ENCODE assay signal across 29 cellular contexts in the genomic region with DNA sequence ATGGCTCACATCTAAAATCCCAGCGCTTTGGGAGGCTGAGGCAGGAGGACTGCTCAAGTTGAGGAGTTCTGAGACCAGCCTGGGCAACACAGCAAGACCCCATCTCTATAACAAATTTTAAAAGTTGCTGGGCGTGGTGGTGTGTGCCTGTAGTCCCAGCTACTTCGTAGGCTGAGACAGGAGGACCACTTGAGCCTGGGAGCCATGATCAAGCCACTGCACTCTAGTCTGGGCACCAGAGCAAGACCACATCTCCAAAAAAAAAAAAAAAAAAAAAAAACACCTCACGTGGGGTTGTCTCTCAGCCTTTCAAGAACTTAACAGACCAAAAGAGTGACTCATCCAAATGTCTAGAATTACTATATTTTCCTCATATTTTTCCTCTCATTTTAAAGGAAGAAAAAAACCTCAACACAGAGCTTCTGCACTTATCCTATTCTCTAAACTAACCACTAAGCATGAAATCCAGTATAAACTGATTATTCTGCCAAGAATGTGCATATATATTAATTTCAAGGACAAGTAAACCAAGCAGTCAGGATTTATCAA. TPM values are rescaled to one million over a fixed set of nuclear protein-coding genes. Genes with fewer than 3 reads are reported as not detected.
DNase-seq lines count a peak whose midpoint lies in the region; ATAC-seq, FAIRE-seq and TF ChIP-seq lines count a peak whose summit lies in the region.
"Had no signal": no experiment of that assay in that cellular context is flagged by ENCODE, and none has a peak within 500 bp of the region (broad histone marks: within the 10 kb centered on the region; RNA-seq: fewer than 3 reads in every experiment).

No MANE protein-coding gene starts in this region.

- no peak overlapping the region for H3K4me3 Mint-ChIP-seq in memory B cell
- H3K4me3 Mint-ChIP-seq: activated CD4-positive, alpha-beta T cell treated with anti-CD3 and anti-CD28 coated beads, Interleukin-2, amount 10 ng/mL, durations not matched to agents 7 days and 5 days; activated T-cell treated with anti-CD3 and anti-CD28 coated beads, Interleukin-2, amount 50 U/mL, for 24 hours; naive thymus-derived CD4-positive, alpha-beta T cell; stimulated activated naive CD8-positive, alpha-beta T cell treated with anti-CD3 and anti-CD28 coated beads, Interleukin-15, amount 100 ng/mL, for 72 hours had no signal

- H3K36me3 ChIP-seq in K562 (ENCODE audit: control insufficient read depth, insufficient read depth, low read length) (peaks cover 56% of the 10 kb centered on the region), stomach (peaks cover 9 to 77% (median 74%) of the 10 kb centered on the region in 4 donors)
- H3K36me3 ChIP-seq: colonic mucosa had no signal

- DNase-seq in EL (peak; percentile 29), LHCN-M2 (ENCODE audit: low read depth) (peak; percentile 31), K562 (ENCODE audit: extremely low read depth in 1 of 4, low spot score in 3 of 4) (peak in 1 of 4 experiments; percentile 28), memory B cell (ENCODE audit: low spot score in 2 of 2) (no peak), stomach (no peak), NCI-H1417 treated with DMSO at 0.1 percent for 48 hours (lab: John Stamatoyannopoulos, UW) (no peak), NCI-H146 (lab: John Stamatoyannopoulos, UW) (no peak), NCI-H1417 (lab: John Stamatoyannopoulos, UW) (no peak)
- DNase-seq: activated CD4-positive, alpha-beta T cell treated with anti-CD3 and anti-CD28 coated beads, Interleukin-2, amount 10 ng/mL, durations not matched to agents 7 days and 5 days; activated naive CD4-positive, alpha-beta T cell; activated T-cell treated with anti-CD3 and anti-CD28 coated beads, Interleukin-2, amount 50 U/mL, for 24 hours; BE2C; colonic mucosa; esophagus squamous epithelium; gastrocnemius medialis; GF-D8; islet precursor cell; Kasumi-1; left ventricle myocardium superior; midbrain; naive thymus-derived CD4-positive, alpha-beta T cell; NCI-H187; NCI-H2171; NCI-H510A; Right ventricle myocardium superior; stimulated activated naive CD8-positive, alpha-beta T cell treated with anti-CD3 and anti-CD28 coated beads, Interleukin-15, amount 100 ng/mL, for 72 hours; transverse colon had no signal

- H3K9ac ChIP-seq in K562 (ENCODE audit: insufficient read depth in 1 of 2, low read depth in 2 of 2, low read length in 2 of 2), result no peak overlapping the region; a peak in 1 of 4 replicates

- ATAC-seq in K562 (no peak), memory B cell (ENCODE audit: low read depth) (no peak)
- ATAC-seq: gastrocnemius medialis; left ventricle myocardium superior; naive thymus-derived CD4-positive, alpha-beta T cell; stimulated activated naive CD8-positive, alpha-beta T cell treated with anti-CD3 and anti-CD28 coated beads, Interleukin-15, amount 100 ng/mL, for 72 hours had no signal

- H3K9me3 Mint-ChIP-seq in memory B cell, result no peaks in the 10 kb centered on the region
- H3K9me3 Mint-ChIP-seq: activated CD4-positive, alpha-beta T cell treated with anti-CD3 and anti-CD28 coated beads, Interleukin-2, amount 10 ng/mL, durations not matched to agents 7 days and 5 days; activated T-cell treated with anti-CD3 and anti-CD28 coated beads, Interleukin-2, amount 50 U/mL, for 24 hours; naive thymus-derived CD4-positive, alpha-beta T cell; stimulated activated naive CD8-positive, alpha-beta T cell treated with anti-CD3 and anti-CD28 coated beads, Interleukin-15, amount 100 ng/mL, for 72 hours had no signal

- peaks cover 42% of the 10 kb centered on the region for H3K36me3 Mint-ChIP-seq in memory B cell

- no peak overlapping the region for H3K4me2 ChIP-seq in K562 (ENCODE audit: insufficient read depth, low read length)

- in situ Hi-C loops in K562 (cut with MboI), result no loop called here

- no peaks in the 10 kb centered on the region for H3K27me3 ChIP-seq in K562 (ENCODE audit: control insufficient read depth in 2 of 2, insufficient read depth in 2 of 2, low read length in 2 of 2)
- no peaks in the 10 kb centered on the region for H3K27me3 ChIP-seq in stomach
- H3K27me3 ChIP-seq: BE2C, colonic mucosa, esophagus squamous epithelium, gastrocnemius medialis, transverse colon had no signal

- no peak overlapping the region for H3K4me3 ChIP-seq in K562
- no peak overlapping the region for H3K4me3 ChIP-seq in stomach
- H3K4me3 ChIP-seq: colonic mucosa, esophagus squamous epithelium, gastrocnemius medialis, transverse colon had no signal

- TF ChIP-seq POLR2A in K562 (conservative IDR thresholded peaks at IDR 0.05) (no peak), stomach (IDR thresholded peaks at IDR 0.05) (no peak)

- peak overlapping the region; percentile 47 for H3K27ac Mint-ChIP-seq in memory B cell
- H3K27ac Mint-ChIP-seq: activated T-cell treated with anti-CD3 and anti-CD28 coated beads, Interleukin-2, amount 50 U/mL, for 24 hours had no signal

- POLR2A ChIA-PET in K562 (lab: Yijun Ruan, JAX), result no interaction called here

- H3K9me1 ChIP-seq in K562 (ENCODE audit: control insufficient read depth, insufficient read depth, low read length), result no peaks in the 10 kb centered on the region

- H3K4me1 Mint-ChIP-seq in memory B cell, result peaks cover 3% of the 10 kb centered on the region
- H3K4me1 Mint-ChIP-seq: activated CD4-positive, alpha-beta T cell treated with anti-CD3 and anti-CD28 coated beads, Interleukin-2, amount 10 ng/mL, durations not matched to agents 7 days and 5 days; stimulated activated naive CD8-positive, alpha-beta T cell treated with anti-CD3 and anti-CD28 coated beads, Interleukin-15, amount 100 ng/mL, for 72 hours had no signal

- H3K27me3 Mint-ChIP-seq in memory B cell, result no peaks in the 10 kb centered on the region
- H3K27me3 Mint-ChIP-seq: activated CD4-positive, alpha-beta T cell treated with anti-CD3 and anti-CD28 coated beads, Interleukin-2, amount 10 ng/mL, durations not matched to agents 7 days and 5 days; activated T-cell treated with anti-CD3 and anti-CD28 coated beads, Interleukin-2, amount 50 U/mL, for 24 hours; naive thymus-derived CD4-positive, alpha-beta T cell; stimulated activated naive CD8-positive, alpha-beta T cell treated with anti-CD3 and anti-CD28 coated beads, Interleukin-15, amount 100 ng/mL, for 72 hours had no signal

- H3K27ac ChIP-seq in K562 (ENCODE audit: extremely low read depth, low read depth, low read length) (no peak overlapping the region), stomach (no peak overlapping the region)
- H3K27ac ChIP-seq: colonic mucosa, esophagus squamous epithelium, gastrocnemius medialis, transverse colon had no signal

- no peak for FAIRE-seq in K562 (lab: Jason Lieb, UNC)
- FAIRE-seq: bronchial epithelial cell, GM18507 had no signal

- no peak for TF ChIP-seq EP300 in K562 (IDR thresholded peaks at IDR 0.05; ENCODE audit: low read length)
- TF ChIP-seq EP300 in stomach (IDR thresholded peaks at IDR 0.05), result no peak

- H3K4me1 ChIP-seq in K562 (replicated peaks in 1 of 2; ENCODE audit: control insufficient read depth in 2 of 2, insufficient read depth in 2 of 2, low read length in 2 of 2) (peaks cover 3 to 10% of the 10 kb centered on the region in 2 experiments; a peak in 3 of 5 replicates), stomach (peaks cover 0 to 8% (median 1%) of the 10 kb centered on the region in 4 donors)
- H3K4me1 ChIP-seq: BE2C, colonic mucosa, gastrocnemius medialis had no signal

- no peak for TF ChIP-seq CTCF in K562 (IDR thresholded peaks at IDR 0.05 in 2 of 3, conservative IDR thresholded peaks at IDR 0.05 in 1 of 3; ENCODE audit: insufficient read depth in 2 of 3, low read depth in 1 of 3, low read length in 3 of 3)
- no peak for TF ChIP-seq CTCF in stomach (IDR thresholded peaks at IDR 0.05)

- TF ChIP-seq RAD21 in K562 (CRISPR knock-in tag; conservative IDR thresholded peaks at IDR 0.05 in 1 of 2, IDR thresholded peaks at IDR 0.05 in 1 of 2), result no peak

- WGBS in K562 (ENCODE audit: insufficient coverage, low coverage, missing lambda C conversion rate), result 86% methylated on average over 4 of the region's 4 CpGs
- WGBS in stomach, 5 donors, result 95 to 97% (median 96%) methylated on average over 4 of the region's 4 CpGs

- H3K79me2 ChIP-seq in K562 (ENCODE audit: control insufficient read depth, insufficient read depth, low read length), result no peaks in the 10 kb centered on the region

- intact Hi-C loops in K562 (cut with micrococcal nuclease), result no loop called here
- intact Hi-C loops in stomach (cut with DNase I; ENCODE audit: low total_unique reads), result no loop called here

- CTCF ChIA-PET in K562 (lab: Yijun Ruan, JAX; ENCODE audit: low intra/inter-chr PET ratio), result no interaction called here

- BruUV-seq in K562 (replicated peaks; lab: Mats Ljungman, UMichigan), result no TSS peak

- no peaks in the 10 kb centered on the region for H4K20me1 ChIP-seq in K562 (replicated peaks; ENCODE audit: control insufficient read depth, insufficient read depth, low read length)

- H2AFZ ChIP-seq in K562 (ENCODE audit: low read depth, low read length), result no peak overlapping the region

- H3K9me3 ChIP-seq in K562 (replicated peaks; ENCODE audit: control insufficient read depth, insufficient read depth, low read depth, low read length) (no peaks in the 10 kb centered on the region), stomach (no peaks in the 10 kb centered on the region)
- H3K9me3 ChIP-seq: BE2C, colonic mucosa, esophagus squamous epithelium, gastrocnemius medialis, transverse colon had no signal

TF ChIP-seq in K562, 482 proteins besides CTCF, POLR2A, EP300 and RAD21 (continues in another document):
- TF ChIP-seq RBM25 (IDR thresholded peaks at IDR 0.05; ENCODE audit: low read depth, low read length, severe bottlenecking), result peak; percentile 29
- peak; percentile 81 for TF ChIP-seq ZNF121 (CRISPR knock-in tag; conservative IDR thresholded peaks at IDR 0.05)

RNA-seq across cellular contexts. Expression of a gene that starts 46.3 kb away (rescaled TPM):
- total RNA-seq in LHCN-M2 (2014; rRNA removed) (38.9 and 39.1 TPM in 2 replicates), K562 (2014; rRNA removed) (17.3 and 20.3 TPM in 2 replicates), K562 (2014; rRNA removed; fragmentation: Illumina TruSeq; extraction: Trizol) (45.2 and 49.8 TPM in 2 replicates), K562 (2015; rRNA removed; fragmentation: Illumina TruSeq; extraction: Trizol) (39.6 and 41.2 TPM in 2 replicates), K562 (2021) (41.6 and 44.7 TPM in 2 replicates), stomach (10 to 100 TPM in 3 of 5 donors, 1 to 10 TPM in 2; 2.3 to 31.9 (median 11.6) TPM)
- 14.7 TPM for polyA plus RNA-seq in LHCN-M2 (2012)
- 15.5 and 34.5 TPM in 2 replicates for total RNA-seq in K562 (2011; cell fraction: chromatin; rRNA removed; ENCODE audit: low replicate concordance)
- total RNA-seq in K562 (2011; cell fraction: nucleolus; rRNA removed), result 7.5 and 7.8 TPM in 2 replicates
- 16.2 and 33.1 TPM in 2 replicates for total RNA-seq in K562 (2011; cell fraction: nucleoplasm; rRNA removed)
- polyA plus RNA-seq in K562 (2011; rRNA removed) (29.7 and 41.5 TPM in 2 replicates), K562 (2014; fragmentation: Illumina TruSeq; extraction: Trizol) (38.6 and 46.3 TPM in 2 replicates), K562 (2014; fragmentation: Nextera tagmentation; extraction: Ambion mirVana) (10 to 100 TPM; 18.1 to 21.1 TPM), K562 (2014; rRNA removed) (28.4 and 29.7 TPM in 2 replicates), stomach (1 to 10 TPM; 8.2 to 9.9 (median 8.5) TPM)
- polyA plus RNA-seq in K562 (2011; cell fraction: cytosol; rRNA removed), result 7.1 and 12.1 TPM in 2 replicates
- 7.6 and 10.3 TPM in 2 replicates for polyA plus RNA-seq in K562 (2011; cell fraction: nucleus; rRNA removed)
- 25.1 and 27.1 TPM in 2 replicates for polyA plus RNA-seq in K562 (2012)
- 56.4 and 61.8 TPM in 2 replicates for polyA minus RNA-seq in K562 (2011; rRNA and poly(A)+ RNA removed)
- polyA minus RNA-seq in K562 (2011; cell fraction: cytosol; rRNA and poly(A)+ RNA removed), result 18.2 and 24.1 TPM in 2 replicates
- 5.9 and 12.8 TPM in 2 replicates for polyA minus RNA-seq in K562 (2011; cell fraction: nucleus; rRNA and poly(A)+ RNA removed)

Comparison
In these comparisons a context has a peak if more than half of its experiments do, and no peak if none do; other contexts are left out.
1. DNase-seq: peak in EL (single experiment) and LHCN-M2 (single experiment); none in memory B cell (0 of 2), stomach (single experiment), NCI-H1417 treated with DMSO at 0.1 percent for 48 hours (single experiment), NCI-H146 (single experiment) and NCI-H1417 (0 of 3).